10 cellular contexts compared by ENCODE assay signal in genomic region chr11:7830740-7831139, GRCh38. TPM values are rescaled to one million over a fixed set of nuclear protein-coding genes. Genes with fewer than 3 reads are reported as not detected.
"Had no signal": no experiment of that assay in that cellular context is flagged by ENCODE, and none has a peak within 500 bp of the region (broad histone marks: within the 10 kb centered on the region; RNA-seq: fewer than 3 reads in every experiment).

OR5P3 (minus strand) TSS chr11:7830840.

- H3K4me1 ChIP-seq: HAP-1 had no signal

- H2AFZ ChIP-seq: GM23248, GM23338 had no signal

- H3K4me3 Mint-ChIP-seq: GM23338 had no signal

- H3K27ac Mint-ChIP-seq: GM23338, HFFc6 had no signal

- H3K9me3 Mint-ChIP-seq: GM23338, HFFc6 had no signal

- DNase-seq: GM23248, GOT3, H7, HCEC 1CT, HFFc6 had no signal

- H3K36me3 ChIP-seq: HAP-1 had no signal

- H3K4me2 ChIP-seq: GM23338 had no signal

- H3K9me3 ChIP-seq: HAP-1 had no signal

- H3K27ac ChIP-seq: GM23248 had no signal

- H3K9ac ChIP-seq: GM23248 had no signal

- H3K4me3 ChIP-seq: GM23248, GM23338, HAP-1 had no signal

- ATAC-seq: GM23338, HCT116 had no signal

RNA-seq across cellular contexts. Expression of gene OR5P3, which starts in this region (rescaled TPM):
- total RNA-seq: GM23248, H1, H4, HFFc6 had no signal
